ENCODE assay signal across 8 cellular contexts in genomic region chr5:157312492-157312891, GRCh38. TPM values are rescaled to one million over a fixed set of nuclear protein-coding genes. Genes with fewer than 3 reads are reported as not detected.
DNase-seq lines count a peak whose midpoint lies in the region; ATAC-seq, FAIRE-seq and TF ChIP-seq lines count a peak whose summit lies in the region.

No MANE protein-coding gene starts in this region.

- no peaks in the 10 kb centered on the region for H3K9me3 ChIP-seq in CD8-positive, alpha-beta T cell (ENCODE audit: low read length)
- H3K9me3 ChIP-seq in OCI-LY3 (ENCODE audit: insufficient read depth, low read length) (no peaks in the 10 kb centered on the region), pancreas (no peaks in the 10 kb centered on the region)

- peaks cover 60% of the 10 kb centered on the region for H3K36me3 ChIP-seq in CD8-positive, alpha-beta T cell (ENCODE audit: insufficient read depth, low read length)
- H3K36me3 ChIP-seq in OCI-LY3 (replicated peaks; ENCODE audit: low read depth, low read length) = peaks cover 20% of the 10 kb centered on the region
- no peaks in the 10 kb centered on the region for H3K36me3 ChIP-seq in pancreas

- no peaks in the 10 kb centered on the region for H3K9me3 Mint-ChIP-seq in CD8-positive, alpha-beta T cell
- H3K9me3 Mint-ChIP-seq in activated T-cell treated with anti-CD3 and anti-CD28 coated beads, Interleukin-2, amount 50 U/mL, for 24 hours = no peaks in the 10 kb centered on the region

- H3K27me3 Mint-ChIP-seq in CD8-positive, alpha-beta T cell (ENCODE audit: low read depth) = no peaks in the 10 kb centered on the region
- no peaks in the 10 kb centered on the region for H3K27me3 Mint-ChIP-seq in activated T-cell treated with anti-CD3 and anti-CD28 coated beads, Interleukin-2, amount 50 U/mL, for 24 hours

- intact Hi-C loops in CD8-positive, alpha-beta T cell (cut with DNase I, micrococcal nuclease) = loop anchor here (1.0 kb wide), 4 partner anchors 8 to 163 kb away; partner anchors contain the start of gene CYFIP2 (in 1 of the 2)
- intact Hi-C loops in pancreas (cut with DNase I) = loop anchor here in 1 of 3 donors (5.0 kb wide), 1 partner anchor 55 kb away; no protein-coding TSS in a partner anchor

- peaks cover 37% of the 10 kb centered on the region for H3K4me1 ChIP-seq in CD8-positive, alpha-beta T cell (ENCODE audit: insufficient read depth, low read length)
- H3K4me1 ChIP-seq in OCI-LY3 (ENCODE audit: low read length) (peaks cover 15% of the 10 kb centered on the region), pancreas (no peaks in the 10 kb centered on the region)

- H3K4me1 Mint-ChIP-seq in CD8-positive, alpha-beta T cell (ENCODE audit: low read depth) = peaks cover 38% of the 10 kb centered on the region
- H3K4me1 Mint-ChIP-seq in activated T-cell treated with anti-CD3 and anti-CD28 coated beads, Interleukin-2, amount 50 U/mL, for 24 hours (ENCODE audit: low read depth) = peaks cover 42% of the 10 kb centered on the region

- no peak overlapping the region for H3K27ac ChIP-seq in CD8-positive, alpha-beta T cell (ENCODE audit: low read depth, low read length)
- H3K27ac ChIP-seq in OCI-LY3 (ENCODE audit: low read length) (no peak overlapping the region), pancreas (no peak overlapping the region)

- no peaks in the 10 kb centered on the region for H3K27me3 ChIP-seq in CD8-positive, alpha-beta T cell (ENCODE audit: insufficient read depth, low read length)
- H3K27me3 ChIP-seq in OCI-LY3 (ENCODE audit: low read depth, low read length) (no peaks in the 10 kb centered on the region), pancreas (no peaks in the 10 kb centered on the region)

- no peak overlapping the region for H3K4me3 ChIP-seq in CD8-positive, alpha-beta T cell (ENCODE audit: low read depth, low read length)
- H3K4me3 ChIP-seq in OCI-LY3 (ENCODE audit: low read length) (no peak overlapping the region), fibroblast of mammary gland (ENCODE audit: control insufficient read depth, low read depth, low read length) (no peak overlapping the region), pancreas (no peak overlapping the region)

- no peak overlapping the region for H2AFZ ChIP-seq in OCI-LY3 (ENCODE audit: low read depth, low read length)

- H3K9ac ChIP-seq in OCI-LY3 (ENCODE audit: low read length) = no peak overlapping the region

- H3K27ac Mint-ChIP-seq in CD8-positive, alpha-beta T cell = peak overlapping the region; percentile 81
- peak overlapping the region; percentile 94 for H3K27ac Mint-ChIP-seq in activated T-cell treated with anti-CD3 and anti-CD28 coated beads, Interleukin-2, amount 50 U/mL, for 24 hours

- H3K4me2 ChIP-seq in OCI-LY3 (ENCODE audit: low read length) = no peak overlapping the region

- FAIRE-seq in pancreas (lab: Jason Lieb, UNC) = no peak

- H3K4me3 Mint-ChIP-seq in CD8-positive, alpha-beta T cell = no peak overlapping the region
- no peak overlapping the region for H3K4me3 Mint-ChIP-seq in activated T-cell treated with anti-CD3 and anti-CD28 coated beads, Interleukin-2, amount 50 U/mL, for 24 hours

- CTCF ChIA-PET in CD8-positive, alpha-beta T cell (lab: Charles Lee) = interaction anchor here (0.6 to 7.1 kb wide), 23 partner anchors 9 to 164 kb away, joined by 3 to 65 read pairs (median 4); no protein-coding TSS in a partner anchor

- WGBS in pancreas, 2 donors = 14 to 27% methylated on average over 6 of the region's 6 CpGs

- peaks cover 4% of the 10 kb centered on the region; the same call in 1 of the 2 replicates for H4K20me1 ChIP-seq in OCI-LY3 (ENCODE audit: insufficient read depth, low read length)

- peak; percentile 95 for ATAC-seq in CD8-positive, alpha-beta T cell
- ATAC-seq in GM19035 (IDR thresholded peaks at IDR 0.05; ENCODE audit: unreplicated experiment) (peak; percentile 89), HG03196 (IDR thresholded peaks at IDR 0.05; ENCODE audit: unreplicated experiment) (peak; percentile 79), pancreas (peak; percentile 46 to 90 (median 83))

- POLR2A ChIA-PET in CD8-positive, alpha-beta T cell (lab: Charles Lee) = interaction anchor here (0.8 to 1.6 kb wide), 3 partner anchors 46 to 163 kb away, joined by 3 to 5 read pairs (median 3); no protein-coding TSS in a partner anchor

- TF ChIP-seq CTCF in CD8-positive, alpha-beta T cell (IDR thresholded peaks at IDR 0.05) = peak; percentile 62
- peak; percentile 62 for TF ChIP-seq CTCF in OCI-LY3 (IDR thresholded peaks at IDR 0.05; ENCODE audit: low read depth, low read length)
- peak; percentile 91 for TF ChIP-seq CTCF in fibroblast of mammary gland (conservative IDR thresholded peaks at IDR 0.05; ENCODE audit: control insufficient read depth, insufficient read depth, low read depth, low read length)
- peak in 3 of 4 donors; percentile 23 to 40 (median 37) for TF ChIP-seq CTCF in pancreas (IDR thresholded peaks at IDR 0.05)

- peaks cover 89% of the 10 kb centered on the region for H3K36me3 Mint-ChIP-seq in CD8-positive, alpha-beta T cell
- H3K36me3 Mint-ChIP-seq in activated T-cell treated with anti-CD3 and anti-CD28 coated beads, Interleukin-2, amount 50 U/mL, for 24 hours (ENCODE audit: low read depth) = peaks cover 93% of the 10 kb centered on the region

- no peaks in the 10 kb centered on the region for H3K79me2 ChIP-seq in OCI-LY3 (ENCODE audit: low read length)

- peak; percentile 24 to 72 (median 60) for DNase-seq in CD8-positive, alpha-beta T cell
- DNase-seq in activated T-cell treated with anti-CD3 and anti-CD28 coated beads, Interleukin-2, amount 50 U/mL, for 24 hours = peak; percentile 68
- DNase-seq in fibroblast of mammary gland (ENCODE audit: low read depth) = peak; percentile 73
- peak in 1 of 6 donors; percentile 28 for DNase-seq in pancreas
- DNase-seq in ureter (ENCODE audit: low spot score) = no peak

RNA-seq across cellular contexts. Expression of gene CYFIP2, which starts 46.6 kb away (rescaled TPM):
- total RNA-seq in CD8-positive, alpha-beta T cell = 100 to 1,000 TPM; 270 to 304 TPM
- total RNA-seq in pancreas (10 to 100 TPM in 4 of 6 donors, 1 to 10 TPM in 2; 7.6 to 17.8 (median 10.2) TPM), ureter (45.3 TPM)
- polyA plus RNA-seq in pancreas = 10 to 100 TPM; 14.4 to 19.6 TPM

Comparison
In these comparisons a context has a peak if more than half of its experiments do, and no peak if none do; other contexts are left out.
1. CTCF ChIP-seq: peak in every context shown above with its lines; median percentile 91 in fibroblast of mammary gland; 62 in CD8-positive, alpha-beta T cell; 62 in OCI-LY3; 37 in pancreas.